Comparison of ENCODE assay signal across 21 cellular contexts in genomic region chr15:55873024-55873745, GRCh38.
A peak's percentile ranks its signal among the peaks of the same experiment; 100 is the strongest.
DNase-seq lines count a peak whose midpoint lies in the region; ATAC-seq, FAIRE-seq and TF ChIP-seq lines count a peak whose summit lies in the region.
"Had no signal": no experiment of that assay in that cellular context is flagged by ENCODE, and none has a peak within 500 bp of the region (broad histone marks: within the 10 kb centered on the region; RNA-seq: fewer than 3 reads in every experiment).

No MANE protein-coding gene starts in this region.

- ATAC-seq in lower lobe of right lung (no peak), GM21786 (IDR thresholded peaks at IDR 0.05; ENCODE audit: unreplicated experiment) (no peak), HG02840 (IDR thresholded peaks at IDR 0.05; ENCODE audit: low FRiP score, unreplicated experiment) (no peak)
- ATAC-seq: activated CD8-positive, alpha-beta T cell treated with anti-CD3 and anti-CD28 coated beads, Interleukin-2, amount 10 ng/mL, durations not matched to agents 7 days and 5 days; left cardiac atrium had no signal

- H3F3A ChIP-seq in SK-N-SH (replicated peaks; ENCODE audit: insufficient read depth), result peaks cover 10% of the 10 kb centered on the region

- intact Hi-C loops in endothelial cell of umbilical vein (cut with micrococcal nuclease), result no loop called here
- intact Hi-C loops in lower lobe of right lung (cut with DNase I), result no loop called here
- intact Hi-C loops in spleen (cut with DNase I; ENCODE audit: low total_unique reads), result no loop called here

- H3K27ac Mint-ChIP-seq in osteocyte (ENCODE audit: unreplicated experiment), result peak overlapping the region; percentile 91
- H3K27ac Mint-ChIP-seq: activated CD8-positive, alpha-beta T cell treated with anti-CD3 and anti-CD28 coated beads, Interleukin-2, amount 10 ng/mL, durations not matched to agents 7 days and 5 days; activated naive CD8-positive, alpha-beta T cell treated with anti-CD3 and anti-CD28 coated beads for 36 hours; CD4-positive, alpha-beta T cell had no signal

- DNase-seq in SK-N-SH, result peak; percentile 10
- peak; percentile 84 for DNase-seq in endothelial cell of umbilical vein (ENCODE audit: low read depth, low spot score)
- no peak for DNase-seq in osteocyte (ENCODE audit: extremely low spot score, unreplicated experiment)
- no peak for DNase-seq in lower lobe of right lung
- no peak for DNase-seq in spleen
- DNase-seq: ACHN; activated CD8-positive, alpha-beta T cell treated with anti-CD3 and anti-CD28 coated beads, Interleukin-2, amount 10 ng/mL, durations not matched to agents 7 days and 5 days; activated naive CD8-positive, alpha-beta T cell treated with anti-CD3 and anti-CD28 coated beads for 36 hours; activated T-cell treated with anti-CD3 and anti-CD28 coated beads, Interleukin-2, amount 50 U/mL, for 48 hours; CD4-positive, alpha-beta T cell; effector CD8-positive, alpha-beta T cell; left cardiac atrium; NCI-H146; NCI-H345; T-helper 1 cell; transverse colon; WERI-Rb-1 had no signal

- H3K9ac ChIP-seq in SK-N-SH (no peak overlapping the region; the same call in 1 of the 2 replicates), endothelial cell of umbilical vein (replicated peaks; ENCODE audit: extremely low read depth, insufficient read depth, low read length) (peak overlapping the region; percentile 84)

- BruUV-seq in endothelial cell of umbilical vein (replicated peaks; lab: Mats Ljungman, UMichigan), result no TSS peak

- H3K27ac ChIP-seq in ACC112 (ENCODE audit: low read depth, low read length) (peak overlapping the region; percentile 52), SK-N-SH (ENCODE audit: low read depth in 2 of 2, low read length in 1 of 2) (peak overlapping the region in 1 of 2 experiments; percentile 40; a peak in 2 of 4 replicates), endothelial cell of umbilical vein (ENCODE audit: insufficient read depth, low read depth, low read length) (peak overlapping the region; percentile 89), lower lobe of right lung (no peak overlapping the region), spleen (no peak overlapping the region)
- H3K27ac ChIP-seq: transverse colon, WERI-Rb-1 had no signal

- TF ChIP-seq EP300 in SK-N-SH (IDR thresholded peaks at IDR 0.05; ENCODE audit: borderline replicate concordance in 1 of 2, low read depth in 1 of 2, low read length in 1 of 2), result no peak

- H4K20me1 ChIP-seq in SK-N-SH (ENCODE audit: insufficient read depth) (no peaks in the 10 kb centered on the region), endothelial cell of umbilical vein (replicated peaks; ENCODE audit: control insufficient read depth, extremely low read depth, insufficient read depth, low read length) (no peaks in the 10 kb centered on the region)

- dilution Hi-C loops in endothelial cell of umbilical vein (cut with MboI; ENCODE audit: extremely low pct_ligation_motif_present, low sequenced_read_pairs), result no loop called here

- TF ChIP-seq POLR2A in endothelial cell of umbilical vein (IDR thresholded peaks at IDR 0.05; ENCODE audit: low read depth, low read length) (peak; percentile 47), spleen (IDR thresholded peaks at IDR 0.05) (no peak)

- WGBS in SK-N-SH (ENCODE audit: low lambda C conversion rate), result 37% methylated on average over 4 of the region's 4 CpGs
- WGBS in spleen, 5 donors, result 62 to 72% (median 64%) methylated on average over 4 of the region's 4 CpGs

- no peak for TF ChIP-seq RAD21 in SK-N-SH (IDR thresholded peaks at IDR 0.05; ENCODE audit: low read length)

- H2AFZ ChIP-seq in ACC112 (ENCODE audit: low read length, unreplicated experiment), result peak overlapping the region; percentile 3
- no peak overlapping the region for H2AFZ ChIP-seq in SK-N-SH (ENCODE audit: low read depth)
- peak overlapping the region; percentile 85 for H2AFZ ChIP-seq in endothelial cell of umbilical vein (ENCODE audit: low read depth, low read length)

- POLR2A ChIA-PET in SK-N-SH (lab: Yijun Ruan, JAX) (interaction anchor here (0.6 kb wide), 1 partner anchor 372 kb away, joined by 3 read pairs; no protein-coding TSS in a partner anchor), endothelial cell of umbilical vein (lab: Charles Lee) (interaction anchor here (0.9 kb wide), 1 partner anchor 119 kb away, joined by 4 read pairs; no protein-coding TSS in a partner anchor)

- H3K27me3 Mint-ChIP-seq in osteocyte (ENCODE audit: unreplicated experiment), result no peaks in the 10 kb centered on the region
- H3K27me3 Mint-ChIP-seq: activated naive CD8-positive, alpha-beta T cell treated with anti-CD3 and anti-CD28 coated beads for 36 hours; CD4-positive, alpha-beta T cell had no signal

- no peaks in the 10 kb centered on the region for H3K9me3 Mint-ChIP-seq in osteocyte (ENCODE audit: unreplicated experiment)
- H3K9me3 Mint-ChIP-seq: activated naive CD8-positive, alpha-beta T cell treated with anti-CD3 and anti-CD28 coated beads for 36 hours; CD4-positive, alpha-beta T cell had no signal

- no peaks in the 10 kb centered on the region for H3K9me1 ChIP-seq in endothelial cell of umbilical vein (replicated peaks; ENCODE audit: control insufficient read depth, extremely low read depth, insufficient read depth, low read length)

- TF ChIP-seq CTCF in SK-N-SH (IDR thresholded peaks at IDR 0.05) (no peak), endothelial cell of umbilical vein (IDR thresholded peaks at IDR 0.05; ENCODE audit: extremely low read depth in 1 of 2, insufficient read depth in 1 of 2, low read depth in 1 of 2, low read length in 2 of 2) (no peak), osteocyte (IDR thresholded peaks at IDR 0.05) (no peak), lower lobe of right lung (IDR thresholded peaks at IDR 0.05) (no peak), spleen (IDR thresholded peaks at IDR 0.05 in 8 of 11, conservative IDR thresholded peaks at IDR 0.05 in 3 of 11) (no peak)

- peaks cover 12% of the 10 kb centered on the region for H3K36me3 Mint-ChIP-seq in osteocyte (ENCODE audit: unreplicated experiment)
- H3K36me3 Mint-ChIP-seq: activated naive CD8-positive, alpha-beta T cell treated with anti-CD3 and anti-CD28 coated beads for 36 hours had no signal

- H3K79me2 ChIP-seq in ACC112 (ENCODE audit: control insufficient read depth, insufficient read depth, low read length, unreplicated experiment), result peaks cover 32% of the 10 kb centered on the region
- peaks cover 17% of the 10 kb centered on the region for H3K79me2 ChIP-seq in SK-N-SH (ENCODE audit: insufficient read depth)
- no peaks in the 10 kb centered on the region for H3K79me2 ChIP-seq in endothelial cell of umbilical vein (ENCODE audit: control insufficient read depth, insufficient read depth, low read length)

- H3K27me3 ChIP-seq in ACC112 (ENCODE audit: insufficient read depth, low read length), result no peaks in the 10 kb centered on the region
- H3K27me3 ChIP-seq in SK-N-SH (ENCODE audit: insufficient read depth), result no peaks in the 10 kb centered on the region
- no peaks in the 10 kb centered on the region for H3K27me3 ChIP-seq in endothelial cell of umbilical vein (ENCODE audit: control insufficient read depth in 2 of 2, insufficient read depth in 2 of 2, low read length in 2 of 2)
- no peaks in the 10 kb centered on the region for H3K27me3 ChIP-seq in lower lobe of right lung (ENCODE audit: low read depth)
- H3K27me3 ChIP-seq in spleen (replicated peaks in 1 of 7), result no peaks in the 10 kb centered on the region
- H3K27me3 ChIP-seq: transverse colon had no signal

- H3K4me1 Mint-ChIP-seq in osteocyte (ENCODE audit: unreplicated experiment), result peaks cover 21% of the 10 kb centered on the region

- no peaks in the 10 kb centered on the region for H3K9me2 ChIP-seq in SK-N-SH

- peaks cover 10% of the 10 kb centered on the region for H3K4me1 ChIP-seq in ACC112 (ENCODE audit: control insufficient read depth, insufficient read depth, low read length, unreplicated experiment)
- H3K4me1 ChIP-seq in SK-N-SH (ENCODE audit: control insufficient read depth in 1 of 2, insufficient read depth in 2 of 2, low read depth in 1 of 2, low read length in 1 of 2), result peaks cover 0 to 7% of the 10 kb centered on the region in 2 experiments; a peak in 2 of 4 replicates
- H3K4me1 ChIP-seq in endothelial cell of umbilical vein (ENCODE audit: control insufficient read depth, extremely low read depth, insufficient read depth, low read length), result peaks cover 23% of the 10 kb centered on the region
- no peaks in the 10 kb centered on the region for H3K4me1 ChIP-seq in lower lobe of right lung
- no peaks in the 10 kb centered on the region for H3K4me1 ChIP-seq in spleen
- H3K4me1 ChIP-seq: transverse colon had no signal

- H3K4me3 ChIP-seq in ACC112 (ENCODE audit: low read depth, low read length) (peak overlapping the region; percentile 59), SK-N-SH (ENCODE audit: low read depth in 2 of 2, low read length in 1 of 2) (peak overlapping the region in 1 of 2 experiments; percentile 21; a peak in 1 of 4 replicates), endothelial cell of umbilical vein (replicated peaks in 1 of 3; ENCODE audit: insufficient read depth in 1 of 3, low read depth in 1 of 3, low read length in 3 of 3) (peak overlapping the region; percentile 10 to 78 (median 16)), lower lobe of right lung (no peak overlapping the region), spleen (peak overlapping the region in 1 of 8 donors; percentile 7)
- H3K4me3 ChIP-seq: transverse colon had no signal

- H3K9me3 ChIP-seq in SK-N-SH (no peaks in the 10 kb centered on the region), endothelial cell of umbilical vein (replicated peaks; ENCODE audit: control insufficient read depth, insufficient read depth, low read length) (no peaks in the 10 kb centered on the region), lower lobe of right lung (no peaks in the 10 kb centered on the region), spleen (peaks cover 0 to 5% (median 0%) of the 10 kb centered on the region in 8 donors)
- H3K9me3 ChIP-seq: transverse colon had no signal

- H3K4me3 Mint-ChIP-seq in osteocyte (ENCODE audit: unreplicated experiment), result peak overlapping the region; percentile 49
- H3K4me3 Mint-ChIP-seq: activated CD8-positive, alpha-beta T cell treated with anti-CD3 and anti-CD28 coated beads, Interleukin-2, amount 10 ng/mL, durations not matched to agents 7 days and 5 days; activated naive CD8-positive, alpha-beta T cell treated with anti-CD3 and anti-CD28 coated beads for 36 hours; CD4-positive, alpha-beta T cell had no signal

- CTCF ChIA-PET in SK-N-SH (lab: Yijun Ruan, JAX) (interaction anchor here (1.2 to 2.1 kb wide), 4 partner anchors 20 to 26 kb away, joined by 3 to 9 read pairs (median 6); no protein-coding TSS in a partner anchor), endothelial cell of umbilical vein (lab: Charles Lee) (interaction anchor here (0.7 to 2.1 kb wide), 9 partner anchors 8 to 86 kb away, joined by 3 to 14 read pairs (median 4); no protein-coding TSS in a partner anchor)

- H3K36me3 ChIP-seq in ACC112 (ENCODE audit: insufficient read depth, low read length), result peaks cover 4% of the 10 kb centered on the region; the same call in 1 of the 2 replicates
- peaks cover 0 to 26% of the 10 kb centered on the region in 2 experiments for H3K36me3 ChIP-seq in SK-N-SH (replicated peaks in 1 of 2; ENCODE audit: control insufficient read depth in 1 of 2, insufficient read depth in 2 of 2, low read length in 1 of 2)
- peaks cover 0 to under 1% of the 10 kb centered on the region in 2 experiments for H3K36me3 ChIP-seq in endothelial cell of umbilical vein (ENCODE audit: control insufficient read depth in 2 of 2, extremely low read depth in 1 of 2, insufficient read depth in 2 of 2, low read length in 2 of 2)
- H3K36me3 ChIP-seq in lower lobe of right lung, result no peaks in the 10 kb centered on the region
- peaks cover 0 to 8% (median 0%) of the 10 kb centered on the region in 6 donors for H3K36me3 ChIP-seq in spleen
- H3K36me3 ChIP-seq: transverse colon, WERI-Rb-1 had no signal

- peak overlapping the region; percentile 66 for H3K4me2 ChIP-seq in SK-N-SH
- peak overlapping the region; percentile 99 for H3K4me2 ChIP-seq in endothelial cell of umbilical vein (ENCODE audit: insufficient read depth, low read length)

- peak; percentile 66 for FAIRE-seq in endothelial cell of umbilical vein (lab: Jason Lieb, UNC)
- FAIRE-seq: HTR-8/SVneo had no signal

Comparison
In these comparisons a context has a peak if more than half of its experiments do, and no peak if none do; other contexts are left out.
1. H3K27ac ChIP-seq: peak in ACC112 (single experiment) and endothelial cell of umbilical vein (single experiment); none in lower lobe of right lung (single experiment) and spleen (0 of 8).
2. DNase-seq: peak in SK-N-SH (single experiment) and endothelial cell of umbilical vein (single experiment); none in osteocyte (single experiment), lower lobe of right lung (single experiment) and spleen (single experiment).